Comparison of ENCODE assay signal across 8 cellular contexts in genomic region chr3:49017646-49017977, GRCh38. TPM values are rescaled to one million over a fixed set of nuclear protein-coding genes. Genes with fewer than 3 reads are reported as not detected.
DNase-seq lines count a peak whose midpoint lies in the region; FAIRE-seq and TF ChIP-seq lines count a peak whose summit lies in the region.

No MANE protein-coding gene starts in this region.

- peak overlapping the region in 7 of 8 donors; percentile 64 to 100 (median 86) for H3K27ac ChIP-seq in spleen

- 3 to 67% (median 5%) methylated on average over 1 to 21 of the region's 21 CpGs for WGBS in spleen, 5 donors

- no peaks in the 10 kb centered on the region for H3K9me3 ChIP-seq in spleen

- peak overlapping the region; percentile 88 to 100 (median 99) for H3K4me3 ChIP-seq in spleen

- TF ChIP-seq CTCF in spleen (IDR thresholded peaks at IDR 0.05 in 8 of 11, conservative IDR thresholded peaks at IDR 0.05 in 3 of 11): no peak

- H3K4me1 ChIP-seq in spleen: peaks cover 29 to 73% (median 49%) of the 10 kb centered on the region in 6 donors

- DNase-seq in NCI-H82 (lab: John Stamatoyannopoulos, UW): peak; percentile 57
- DNase-seq in NCI-H82 treated with DMSO at 0.1 percent for 48 hours (lab: John Stamatoyannopoulos, UW; ENCODE audit: unreplicated experiment): no peak
- DNase-seq in SW480 (ENCODE audit: low spot score): peak; percentile 55
- peak; percentile 33 for DNase-seq in glomerular visceral epithelial cell (ENCODE audit: extremely low spot score)
- no peak for DNase-seq in spleen
- DNase-seq in NCI-H2081 treated with DMSO at 0.1 percent for 48 hours (lab: John Stamatoyannopoulos, UW): no peak
- DNase-seq in NCI-H1105 treated with DMSO at 0.1 percent for 48 hours (lab: John Stamatoyannopoulos, UW): no peak
- no peak for DNase-seq in H54 (ENCODE audit: insufficient read length, low spot score)

- peaks cover 0 to 45% (median 34%) of the 10 kb centered on the region in 6 donors for H3K36me3 ChIP-seq in spleen

- FAIRE-seq in H54 (lab: Jason Lieb, UNC): no peak

- intact Hi-C loops in spleen (cut with DNase I; ENCODE audit: low total_unique reads): no loop called here

- H3K27me3 ChIP-seq in spleen (replicated peaks in 1 of 7): no peaks in the 10 kb centered on the region

- TF ChIP-seq POLR2A in spleen (IDR thresholded peaks at IDR 0.05): no peak
- no peak for TF ChIP-seq POLR2A in H54 (IDR thresholded peaks at IDR 0.05; ENCODE audit: low read depth, low read length)

RNA-seq across cellular contexts. Expression of gene DALRD3, which starts 0.8 kb away (rescaled TPM):
- total RNA-seq in spleen: 10 to 100 TPM; 16.4 to 27.5 (median 22.3) TPM
- 10 to 100 TPM; 28.5 to 32.0 (median 30.1) TPM for polyA plus RNA-seq in spleen

RNA-seq across cellular contexts. Expression of gene NDUFAF3, which starts 4.3 kb away (rescaled TPM):
- total RNA-seq in spleen: 10 to 100 TPM; 63.8 to 98.5 (median 80.1) TPM
- 10 to 100 TPM; 69.1 to 88.4 (median 77.4) TPM for polyA plus RNA-seq in spleen

RNA-seq across cellular contexts. Expression of gene WDR6, which starts 10.4 kb away (rescaled TPM):
- 100 to 1,000 TPM; 109 to 171 (median 141) TPM for total RNA-seq in spleen
- 100 to 1,000 TPM in 2 of 3 donors, 10 to 100 TPM in 1; 96.9 to 169 (median 161) TPM for polyA plus RNA-seq in spleen

RNA-seq across cellular contexts. Expression of gene IMPDH2, which starts 11.6 kb away (rescaled TPM):
- total RNA-seq in spleen: 100 to 1,000 TPM in 2 of 7 donors, 10 to 100 TPM in 5; 84.4 to 104 (median 90.8) TPM
- polyA plus RNA-seq in spleen: 100 to 1,000 TPM in 2 of 3 donors, 10 to 100 TPM in 1; 99.2 to 127 (median 102) TPM

RNA-seq across cellular contexts. Expression of gene P4HTM, which starts 27.6 kb away (rescaled TPM):
- 10 to 100 TPM; 27.3 to 49.3 (median 32.6) TPM for total RNA-seq in spleen
- polyA plus RNA-seq in spleen: 10 to 100 TPM; 20.8 to 37.2 (median 25.7) TPM

Comparison
In these comparisons a context has a peak if more than half of its experiments do, and no peak if none do; other contexts are left out.
1. DNase-seq: peak in NCI-H82 (single experiment), SW480 (single experiment) and glomerular visceral epithelial cell (single experiment); none in NCI-H82 treated with DMSO at 0.1 percent for 48 hours (single experiment), spleen (single experiment), NCI-H2081 treated with DMSO at 0.1 percent for 48 hours (single experiment), NCI-H1105 treated with DMSO at 0.1 percent for 48 hours (single experiment) and H54 (single experiment).